In the genomic region with DNA sequence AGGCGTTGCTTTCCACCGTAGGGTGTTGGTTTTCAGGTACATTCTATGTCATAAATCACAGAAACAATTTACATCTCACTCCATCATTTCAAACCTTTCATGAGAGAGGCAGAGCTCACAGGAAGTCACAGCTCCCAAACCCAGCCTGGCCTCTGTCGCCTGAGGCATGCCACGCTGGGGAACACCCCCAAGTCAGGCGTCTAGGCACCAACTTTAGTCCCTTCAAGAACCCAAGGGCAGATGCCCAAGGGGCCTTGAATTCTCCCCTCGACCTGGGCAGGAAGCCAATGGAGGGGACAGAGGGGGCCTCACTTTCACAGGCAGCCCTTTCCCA, we compare ENCODE assay signal across 21 cellular contexts. TPM values are rescaled to one million over a fixed set of nuclear protein-coding genes. Genes with fewer than 3 reads are reported as not detected.
DNase-seq lines count a peak whose midpoint lies in the region; ATAC-seq and TF ChIP-seq lines count a peak whose summit lies in the region.
"Had no signal": no experiment of that assay in that cellular context is flagged by ENCODE, and none has a peak within 500 bp of the region (broad histone marks: within the 10 kb centered on the region; RNA-seq: fewer than 3 reads in every experiment).

No MANE protein-coding gene starts in this region.

- H3K36me3 Mint-ChIP-seq in HFFc6 (ENCODE audit: low read depth) (peaks cover 11% of the 10 kb centered on the region; the same call in 1 of the 2 replicates), endothelial cell (ENCODE audit: low read depth, unreplicated experiment) (peaks cover 4% of the 10 kb centered on the region)
- H3K36me3 Mint-ChIP-seq: CD4-positive, CD25-positive, alpha-beta regulatory T cell; natural killer cell treated with Interleukin-12 subunit alpha and Interleukin-12 subunit beta and Interleukin-15 and Interleukin-18, amount 100 ng/mL, for 72 hours had no signal

- TF ChIP-seq POLR2A in stomach (IDR thresholded peaks at IDR 0.05), result no peak

- H4K8ac ChIP-seq in neuronal stem cell (ENCODE audit: low read depth, low read length), result no peak overlapping the region

- no peak overlapping the region for H3K4ac ChIP-seq in neuronal stem cell (ENCODE audit: low read length)

- H2BK120ac ChIP-seq in neuronal stem cell (ENCODE audit: low read depth, low read length), result no peak overlapping the region

- no peak overlapping the region for H4K91ac ChIP-seq in neuronal stem cell (ENCODE audit: low read depth, low read length, poor library complexity)

- WGBS in neuronal stem cell (ENCODE audit: extremely low coverage in 2 of 2, insufficient read length in 2 of 2, insufficient replicate concordance in 1 of 2), 2 donors, result no CpG with 5 or more reads among the region's 6 CpGs
- WGBS in stomach, 5 donors, result 24 to 32% (median 30%) methylated on average over 6 of the region's 6 CpGs

- H3K27me3 ChIP-seq in neuronal stem cell (ENCODE audit: control insufficient read depth in 3 of 3, insufficient read depth in 3 of 3, low read depth in 1 of 3, low read length in 3 of 3) (peaks cover 42 to 96% (median 68%) of the 10 kb centered on the region in 3 experiments), stomach (peaks cover 8 to 77% (median 61%) of the 10 kb centered on the region in 3 donors)

- no peaks in the 10 kb centered on the region for H3K36me3 ChIP-seq in neuronal stem cell (replicated peaks in 1 of 2; ENCODE audit: control insufficient read depth in 2 of 2, insufficient read depth in 2 of 2, low read length in 2 of 2)
- H3K36me3 ChIP-seq in stomach, result no peaks in the 10 kb centered on the region
- H3K36me3 ChIP-seq: adrenal gland, right atrium auricular region, tibial artery had no signal

- TF ChIP-seq EP300 in stomach (IDR thresholded peaks at IDR 0.05), result no peak

- peak overlapping the region; percentile 59 for H3K18ac ChIP-seq in neuronal stem cell (ENCODE audit: low read length)

- ATAC-seq in GM18870 (IDR thresholded peaks at IDR 0.05; ENCODE audit: unreplicated experiment), result no peak
- ATAC-seq: natural killer cell treated with Interleukin-12 subunit alpha and Interleukin-12 subunit beta and Interleukin-15 and Interleukin-18, amount 100 ng/mL, for 72 hours had no signal

- H2BK5ac ChIP-seq in neuronal stem cell (ENCODE audit: low read length), result no peak overlapping the region

- no peak overlapping the region for H2BK12ac ChIP-seq in neuronal stem cell (ENCODE audit: low read length)

- DNase-seq in DMS153 treated with DMSO at 0.1 percent for 48 hours (lab: John Stamatoyannopoulos, UW; ENCODE audit: unreplicated experiment), result peak; percentile 14
- DNase-seq in DMS153 (lab: John Stamatoyannopoulos, UW), result no peak
- no peak for DNase-seq in HFFc6
- DNase-seq in endothelial cell (ENCODE audit: low spot score), result no peak
- DNase-seq in neuronal stem cell (ENCODE audit: low spot score), result no peak
- DNase-seq in activated CD4-positive, CD25-positive, alpha-beta regulatory T cell treated with anti-CD3 and anti-CD28 coated beads, Interleukin-2, amount 50 U/mL, for 72 hours, result no peak
- DNase-seq in stomach, result no peak
- DNase-seq: 8988T; adrenal gland; CD4-positive, CD25-positive, alpha-beta regulatory T cell; NCI-H1105; SHP77; stimulated activated CD4-positive, alpha-beta T cell treated with anti-CD3 and anti-CD28 coated beads, Interleukin-2, amount 100 ng/mL, for 48 hours; stimulated activated CD8-positive, alpha-beta memory T cell treated with anti-CD3 and anti-CD28 coated beads, Interleukin-4, amount 100 ng/mL, for 48 hours had no signal

- H3K27ac Mint-ChIP-seq in HFFc6, result no peak overlapping the region
- no peak overlapping the region for H3K27ac Mint-ChIP-seq in endothelial cell (ENCODE audit: unreplicated experiment)
- H3K27ac Mint-ChIP-seq: CD4-positive, CD25-positive, alpha-beta regulatory T cell; natural killer cell treated with Interleukin-12 subunit alpha and Interleukin-12 subunit beta and Interleukin-15 and Interleukin-18, amount 100 ng/mL, for 72 hours had no signal

- intact Hi-C loops in stomach (cut with DNase I; ENCODE audit: low total_unique reads), result no loop called here

- no peak overlapping the region for H2BK15ac ChIP-seq in neuronal stem cell (ENCODE audit: low read length)

- H3K4me3 Mint-ChIP-seq in HFFc6 (peak overlapping the region; percentile 41; the same call in 1 of the 2 replicates), endothelial cell (ENCODE audit: unreplicated experiment) (peak overlapping the region; percentile 76)
- H3K4me3 Mint-ChIP-seq: CD4-positive, CD25-positive, alpha-beta regulatory T cell; natural killer cell treated with Interleukin-12 subunit alpha and Interleukin-12 subunit beta and Interleukin-15 and Interleukin-18, amount 100 ng/mL, for 72 hours had no signal

- peaks cover 55% of the 10 kb centered on the region for H3K27me3 Mint-ChIP-seq in HFFc6 (ENCODE audit: insufficient read depth)
- H3K27me3 Mint-ChIP-seq in endothelial cell (ENCODE audit: unreplicated experiment), result peaks cover 42% of the 10 kb centered on the region

- H3K23ac ChIP-seq in neuronal stem cell (ENCODE audit: low read depth, low read length, poor library complexity), result no peak overlapping the region

- no peak overlapping the region for H3K14ac ChIP-seq in neuronal stem cell (ENCODE audit: low read length)

- H2AFZ ChIP-seq in neuronal stem cell (ENCODE audit: low read length), result peak overlapping the region; percentile 80

- no peaks in the 10 kb centered on the region for H3K79me1 ChIP-seq in neuronal stem cell (ENCODE audit: low read depth, low read length)

- H3K27ac ChIP-seq in neuronal stem cell (replicated peaks; ENCODE audit: low read length) (no peak overlapping the region), stomach (no peak overlapping the region)
- H3K27ac ChIP-seq: adrenal gland, right atrium auricular region, tibial artery had no signal

- H3K4me2 ChIP-seq in neuronal stem cell (ENCODE audit: insufficient read depth, low read length, poor library complexity, severe bottlenecking), result no peak overlapping the region

- H3K4me1 ChIP-seq in neuronal stem cell (ENCODE audit: control insufficient read depth in 2 of 2, insufficient read depth in 1 of 2, low read depth in 1 of 2, low read length in 2 of 2) (peaks cover 0 to under 1% of the 10 kb centered on the region in 2 donors), stomach (peaks cover 9 to 31% (median 14%) of the 10 kb centered on the region in 4 donors)

- H3K9me3 Mint-ChIP-seq in HFFc6 (peaks cover 6% of the 10 kb centered on the region; the same call in 1 of the 2 replicates), endothelial cell (ENCODE audit: unreplicated experiment) (no peaks in the 10 kb centered on the region)
- H3K9me3 Mint-ChIP-seq: natural killer cell treated with Interleukin-12 subunit alpha and Interleukin-12 subunit beta and Interleukin-15 and Interleukin-18, amount 100 ng/mL, for 72 hours had no signal

- H3K4me3 ChIP-seq in neuronal stem cell (ENCODE audit: low read length in 2 of 2), result no peak overlapping the region
- no peak overlapping the region for H3K4me3 ChIP-seq in stomach
- H3K4me3 ChIP-seq: lung had no signal

- peak overlapping the region; percentile 12 for H3K9ac ChIP-seq in neuronal stem cell (ENCODE audit: low read depth, low read length, poor library complexity)

- TF ChIP-seq CTCF in HFFc6 (IDR thresholded peaks at IDR 0.05), result no peak
- TF ChIP-seq CTCF in endothelial cell (IDR thresholded peaks at IDR 0.05; ENCODE audit: unreplicated experiment), result no peak
- no peak for TF ChIP-seq CTCF in stomach (IDR thresholded peaks at IDR 0.05)

- H3K4me1 Mint-ChIP-seq in HFFc6 (ENCODE audit: low read depth) (peaks cover 16% of the 10 kb centered on the region), endothelial cell (ENCODE audit: unreplicated experiment) (peaks cover 38% of the 10 kb centered on the region)

- H3K9me3 ChIP-seq in neuronal stem cell (replicated peaks in 1 of 2; ENCODE audit: control insufficient read depth in 2 of 2, insufficient read depth in 1 of 2, low read depth in 1 of 2, low read length in 2 of 2), result peaks cover 7 to 13% of the 10 kb centered on the region in 2 donors
- H3K9me3 ChIP-seq in stomach, result no peaks in the 10 kb centered on the region
- H3K9me3 ChIP-seq: adrenal gland, right atrium auricular region, tibial artery had no signal

- peak overlapping the region; percentile 83 for H2AK5ac ChIP-seq in neuronal stem cell (ENCODE audit: low read depth, low read length)

RNA-seq across cellular contexts. Expression of gene TBX4, which starts 10.5 kb away (rescaled TPM):
- total RNA-seq in HFFc6 (2021; fragmentation: NEBNext Ultra II Directional; extraction: Animal tissue kit (Norgen Biotek cat#: 25700)), result under 1 TPM in 3 of 6 experiments, not detected in 3; 0.11 to 0.26 (median 0.18) TPM
- total RNA-seq in endothelial cell (ENCODE audit: unreplicated experiment), result 1.1 TPM
- not detected for polyA plus RNA-seq in neuronal stem cell (2013, experiment 1 of 2)
- polyA plus RNA-seq in neuronal stem cell (2013, experiment 2 of 2), result not detected
- total RNA-seq in stomach, result under 1 TPM in 1 of 5 donors, not detected in 4; 0.73 TPM
- polyA plus RNA-seq in stomach, result under 1 TPM in 1 of 3 donors, not detected in 2; 0.08 TPM
- total RNA-seq: CD4-positive, CD25-positive, alpha-beta regulatory T cell; fibroblast of villous mesenchyme; natural killer cell treated with Interleukin-12 subunit alpha and Interleukin-12 subunit beta and Interleukin-15 and Interleukin-18, amount 100 ng/mL, for 72 hours; right atrium auricular region; T-helper 2 cell treated with Interferon-gamma antibody and Interleukin-4, amounts not matched to agents 100 ng/mL and 5 ng/mL, for 36 hours had no signal
- polyA plus RNA-seq: CD4-positive, CD25-positive, alpha-beta regulatory T cell had no signal
